ENCODE assay signal across 13 cellular contexts in genomic region chr2:12918138-12918840, GRCh38.
DNase-seq lines count a peak whose midpoint lies in the region; ATAC-seq and TF ChIP-seq lines count a peak whose summit lies in the region.
"Had no signal": no experiment of that assay in that cellular context is flagged by ENCODE, and none has a peak within 500 bp of the region (broad histone marks: within the 10 kb centered on the region; RNA-seq: fewer than 3 reads in every experiment).

No MANE protein-coding gene starts in this region.

- H3K9me3 Mint-ChIP-seq in endothelial cell (ENCODE audit: unreplicated experiment): no peaks in the 10 kb centered on the region

- peak overlapping the region; percentile 72 for H3K27ac ChIP-seq in AG04450 (ENCODE audit: low read depth, low read length)
- peak overlapping the region; percentile 49 for H3K27ac ChIP-seq in cingulate gyrus (ENCODE audit: low read depth, low read length)
- H3K27ac ChIP-seq in RWPE1: no peak overlapping the region
- H3K27ac ChIP-seq: A549 had no signal

- POLR2A ChIA-PET in AG04450 (lab: Yijun Ruan, JAX): no interaction called here
- POLR2A ChIA-PET in RWPE1 (lab: Yijun Ruan, JAX; ENCODE audit: low non-redundant PET): no interaction called here

- no peaks in the 10 kb centered on the region for H3K9me3 ChIP-seq in AG04450 (ENCODE audit: control insufficient read depth, insufficient read depth, low read length)
- H3K9me3 ChIP-seq: A549 had no signal

- H3K4me1 Mint-ChIP-seq in endothelial cell (ENCODE audit: unreplicated experiment): no peaks in the 10 kb centered on the region

- no peaks in the 10 kb centered on the region for H3K36me3 Mint-ChIP-seq in endothelial cell (ENCODE audit: low read depth, unreplicated experiment)

- no peak overlapping the region for H3K27ac Mint-ChIP-seq in endothelial cell (ENCODE audit: unreplicated experiment)

- ATAC-seq in HG03460 (IDR thresholded peaks at IDR 0.05; ENCODE audit: unreplicated experiment): no peak
- ATAC-seq: A549; HCT116; stimulated activated naive CD8-positive, alpha-beta T cell treated with anti-CD3 and anti-CD28 coated beads, Interleukin-15, Interleukin-2, amounts not matched to agents 100 U/mL and 50 U/mL, for 24 hours had no signal

- H3K27me3 Mint-ChIP-seq in endothelial cell (ENCODE audit: unreplicated experiment): no peaks in the 10 kb centered on the region

- TF ChIP-seq CTCF in AG04450 (IDR thresholded peaks at IDR 0.05; ENCODE audit: low read depth, low read length) (no peak), endothelial cell (IDR thresholded peaks at IDR 0.05; ENCODE audit: unreplicated experiment) (no peak), RWPE1 (conservative IDR thresholded peaks at IDR 0.05; ENCODE audit: low read depth) (no peak)

- no peaks in the 10 kb centered on the region for H3K27me3 ChIP-seq in AG04450 (ENCODE audit: control insufficient read depth, insufficient read depth, low read length)

- no peak overlapping the region for H3K4me3 Mint-ChIP-seq in endothelial cell (ENCODE audit: unreplicated experiment)

- H3K4me3 ChIP-seq in AG04450 (ENCODE audit: low read depth, low read length) (no peak overlapping the region), skeletal muscle cell (ENCODE audit: low read depth, low read length) (no peak overlapping the region)
- H3K4me3 ChIP-seq: A549 had no signal

- DNase-seq in AG04450 (ENCODE audit: low read depth, low spot score): no peak
- DNase-seq in iris pigment epithelial cell (ENCODE audit: low read depth): peak; percentile 47
- DNase-seq in skeletal muscle cell (ENCODE audit: low read depth): peak; percentile 62
- no peak for DNase-seq in endothelial cell (ENCODE audit: low spot score)
- DNase-seq in RWPE1 (ENCODE audit: low spot score): no peak
- DNase-seq in kidney glomerular epithelial cell (lab: John Stamatoyannopoulos, UW): no peak
- DNase-seq: activated gamma-delta T cell; Calu3; stimulated activated naive CD8-positive, alpha-beta T cell treated with anti-CD3 and anti-CD28 coated beads, Interleukin-15, Interleukin-2, amounts not matched to agents 100 U/mL and 50 U/mL, for 24 hours had no signal

- CTCF ChIA-PET in AG04450 (lab: Charles Lee) (interaction anchor here (1.2 to 1.9 kb wide), 3 partner anchors 11 to 89 kb away, joined by 4 to 13 read pairs (median 6); no protein-coding TSS in a partner anchor), RWPE1 (lab: Yijun Ruan, JAX) (no interaction called here)

Comparison
In these comparisons a context has a peak if more than half of its experiments do, and no peak if none do; other contexts are left out.
1. DNase-seq: peak in iris pigment epithelial cell (single experiment) and skeletal muscle cell (single experiment); none in AG04450 (single experiment), endothelial cell (single experiment), RWPE1 (single experiment) and kidney glomerular epithelial cell (single experiment).